Comparison of ENCODE assay signal across 16 cellular contexts in the genomic region with DNA sequence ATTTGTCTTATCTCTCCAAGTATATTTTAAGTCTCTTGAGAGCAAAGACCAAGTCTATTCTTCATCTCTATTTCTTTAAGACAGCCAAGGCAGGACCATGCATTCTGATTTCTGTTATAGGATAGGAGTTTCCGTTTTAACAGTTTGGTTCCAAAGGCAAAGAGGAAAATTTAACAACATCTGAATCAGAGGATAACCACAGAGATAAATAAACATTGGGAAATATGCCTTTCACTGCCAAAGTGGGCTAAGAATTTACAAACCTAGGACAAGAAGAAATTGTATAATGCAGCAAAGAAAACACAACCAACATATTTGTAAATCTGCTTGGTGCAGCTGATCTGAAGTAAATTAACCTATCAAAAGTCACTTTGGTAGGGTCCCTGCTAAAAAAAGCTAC. TPM values are rescaled to one million over a fixed set of nuclear protein-coding genes. Genes with fewer than 3 reads are reported as not detected.
DNase-seq lines count a peak whose midpoint lies in the region; ATAC-seq, FAIRE-seq and TF ChIP-seq lines count a peak whose summit lies in the region.
"Had no signal": no experiment of that assay in that cellular context is flagged by ENCODE, and none has a peak within 500 bp of the region (broad histone marks: within the 10 kb centered on the region; RNA-seq: fewer than 3 reads in every experiment).

No MANE protein-coding gene starts in this region.

- H3K27me3 Mint-ChIP-seq in activated CD4-positive, alpha-beta memory T cell treated with anti-CD3 and anti-CD28 coated beads for 36 hours = no peaks in the 10 kb centered on the region
- H3K27me3 Mint-ChIP-seq: brain, progenitor cell of endocrine pancreas, T-cell had no signal

- WGBS in A549 (ENCODE audit: missing lambda C conversion rate) = 2% methylated on average over 1 of the region's 1 CpG
- no CpG with 5 or more reads among the region's 1 CpG for WGBS in neuronal stem cell (ENCODE audit: extremely low coverage in 2 of 2, insufficient read length in 2 of 2, insufficient replicate concordance in 1 of 2), 2 donors

- H2BK5ac ChIP-seq in neuronal stem cell (ENCODE audit: low read length) = no peak overlapping the region

- H3K9me3 Mint-ChIP-seq in activated CD4-positive, alpha-beta memory T cell treated with anti-CD3 and anti-CD28 coated beads for 36 hours = no peaks in the 10 kb centered on the region
- H3K9me3 Mint-ChIP-seq: CD14-positive monocyte had no signal

- peaks cover 49% of the 10 kb centered on the region for H3K4me1 ChIP-seq in A549
- no peaks in the 10 kb centered on the region for H3K4me1 ChIP-seq in OCI-LY7 (ENCODE audit: insufficient read depth, low read length, poor library complexity, severe bottlenecking)
- no peaks in the 10 kb centered on the region for H3K4me1 ChIP-seq in neuronal stem cell (ENCODE audit: control insufficient read depth in 2 of 2, insufficient read depth in 1 of 2, low read depth in 1 of 2, low read length in 2 of 2)

- H3K14ac ChIP-seq in neuronal stem cell (ENCODE audit: low read length) = no peak overlapping the region

- H2AK5ac ChIP-seq in neuronal stem cell (ENCODE audit: low read depth, low read length) = no peak overlapping the region

- H3K4me2 ChIP-seq in A549 (peak overlapping the region; percentile 60), OCI-LY7 (ENCODE audit: low read length) (no peak overlapping the region), neuronal stem cell (ENCODE audit: insufficient read depth, low read length, poor library complexity, severe bottlenecking) (no peak overlapping the region)

- H3K9me2 ChIP-seq in OCI-LY7 (ENCODE audit: insufficient read depth, low read length) = no peaks in the 10 kb centered on the region

- peak; percentile 67 for FAIRE-seq in A549 (lab: Jason Lieb, UNC)

- no peak overlapping the region for H3K4ac ChIP-seq in neuronal stem cell (ENCODE audit: low read length)

- H3K79me1 ChIP-seq in neuronal stem cell (ENCODE audit: low read depth, low read length) = peaks cover 1% of the 10 kb centered on the region

- peak overlapping the region; percentile 81 for H3K27ac Mint-ChIP-seq in activated CD4-positive, alpha-beta memory T cell treated with anti-CD3 and anti-CD28 coated beads for 36 hours
- H3K27ac Mint-ChIP-seq: progenitor cell of endocrine pancreas, T-cell had no signal

- H3K4me3 ChIP-seq in A549 (no peak overlapping the region), OCI-LY7 (ENCODE audit: low read depth, low read length, poor library complexity, severe bottlenecking) (no peak overlapping the region), neuronal stem cell (ENCODE audit: low read length in 2 of 2) (no peak overlapping the region)
- H3K4me3 ChIP-seq: lung had no signal

- peak; percentile 35 to 48; a peak in 4 of 6 replicates for ATAC-seq in A549
- ATAC-seq: T-cell had no signal

- no peak overlapping the region for H4K91ac ChIP-seq in neuronal stem cell (ENCODE audit: low read depth, low read length, poor library complexity)

- H2AFZ ChIP-seq in OCI-LY7 (ENCODE audit: low read length) (no peak overlapping the region), neuronal stem cell (ENCODE audit: low read length) (no peak overlapping the region)

- BruUV-seq in OCI-LY7 (replicated peaks; lab: Mats Ljungman, UMichigan) = no TSS peak

- no peak overlapping the region for H3K23ac ChIP-seq in neuronal stem cell (ENCODE audit: low read depth, low read length, poor library complexity)

- no peaks in the 10 kb centered on the region for H3K79me2 ChIP-seq in OCI-LY7 (ENCODE audit: insufficient read depth, low read depth, low read length)

- no peak for TF ChIP-seq EP300 in A549 (IDR thresholded peaks at IDR 0.05)

- no peak overlapping the region for H3K18ac ChIP-seq in neuronal stem cell (ENCODE audit: low read length)

- H3K27me3 ChIP-seq in neuronal stem cell (ENCODE audit: control insufficient read depth in 3 of 3, insufficient read depth in 3 of 3, low read depth in 1 of 3, low read length in 3 of 3) = no peaks in the 10 kb centered on the region

- TF ChIP-seq POLR2A in A549 (IDR thresholded peaks at IDR 0.05; ENCODE audit: low read length) = no peak

- peaks cover 46% of the 10 kb centered on the region for H3K4me1 Mint-ChIP-seq in activated CD4-positive, alpha-beta memory T cell treated with anti-CD3 and anti-CD28 coated beads for 36 hours (ENCODE audit: low read depth)
- H3K4me1 Mint-ChIP-seq: brain had no signal

- H3K9me3 ChIP-seq in A549 = no peaks in the 10 kb centered on the region
- H3K9me3 ChIP-seq in OCI-LY7 (ENCODE audit: low read length) = no peaks in the 10 kb centered on the region
- H3K9me3 ChIP-seq in neuronal stem cell (replicated peaks in 1 of 2; ENCODE audit: control insufficient read depth in 2 of 2, insufficient read depth in 1 of 2, low read depth in 1 of 2, low read length in 2 of 2) = no peaks in the 10 kb centered on the region

- no peaks in the 10 kb centered on the region for H3K36me3 ChIP-seq in OCI-LY7 (ENCODE audit: insufficient read depth, low read length)
- H3K36me3 ChIP-seq in neuronal stem cell (replicated peaks in 1 of 2; ENCODE audit: control insufficient read depth in 2 of 2, insufficient read depth in 2 of 2, low read length in 2 of 2) = no peaks in the 10 kb centered on the region

- no peak overlapping the region for H3K9ac ChIP-seq in neuronal stem cell (ENCODE audit: low read depth, low read length, poor library complexity)

- no peak overlapping the region for H4K8ac ChIP-seq in neuronal stem cell (ENCODE audit: low read depth, low read length)

- H3K27ac ChIP-seq in A549 (peak overlapping the region; percentile 2 to 52; a peak in 4 of 6 replicates), OCI-LY7 (ENCODE audit: low read depth, low read length, poor library complexity, severe bottlenecking) (no peak overlapping the region), neuronal stem cell (replicated peaks; ENCODE audit: low read length) (no peak overlapping the region)
- H3K27ac ChIP-seq: HL-60 had no signal

- POLR2A ChIA-PET in A549 (lab: Yijun Ruan, JAX) = no interaction called here
- POLR2A ChIA-PET in activated CD4-positive, alpha-beta memory T cell treated with anti-CD3 and anti-CD28 coated beads for 36 hours (lab: Charles Lee) = no interaction called here
- POLR2A ChIA-PET in OCI-LY7 (lab: Charles Lee) = no interaction called here

- DNase-seq in A549 (ENCODE audit: low read depth in 1 of 2, low spot score in 1 of 2) (peak in 1 of 2 experiments; percentile 27), GM04504 (ENCODE audit: low read depth) (peak; percentile 61), fibroblast of the conjunctiva (ENCODE audit: low read depth) (peak; percentile 49), NCI-H1694 (lab: John Stamatoyannopoulos, UW) (no peak), OCI-LY7 (ENCODE audit: low spot score) (no peak), mesenteric fat pad (ENCODE audit: low spot score) (no peak), neuronal stem cell (ENCODE audit: low spot score) (no peak)
- no peak for DNase-seq in activated CD4-positive, alpha-beta memory T cell treated with anti-CD3 and anti-CD28 coated beads for 36 hours
- DNase-seq: NCI-H1436; NK-92 treated with Interleukin-12 subunit alpha and Interleukin-12 subunit beta, amount 100 ng/mL, for 24 hours; T-cell had no signal

- no peak overlapping the region for H2BK120ac ChIP-seq in neuronal stem cell (ENCODE audit: low read depth, low read length)

- TF ChIP-seq RAD21 in A549 (conservative IDR thresholded peaks at IDR 0.05 in 1 of 2, IDR thresholded peaks at IDR 0.05 in 1 of 2) = no peak

- TF ChIP-seq CTCF in A549 (IDR thresholded peaks at IDR 0.05) (no peak), OCI-LY7 (conservative IDR thresholded peaks at IDR 0.05; ENCODE audit: low read length) (no peak)

- no peak overlapping the region for H2BK12ac ChIP-seq in neuronal stem cell (ENCODE audit: low read length)

- H4K20me1 ChIP-seq in OCI-LY7 (ENCODE audit: insufficient read depth, low read length) = no peaks in the 10 kb centered on the region

- H3K4me3 Mint-ChIP-seq in activated CD4-positive, alpha-beta memory T cell treated with anti-CD3 and anti-CD28 coated beads for 36 hours = no peak overlapping the region
- H3K4me3 Mint-ChIP-seq: brain, CD14-positive monocyte, T-cell had no signal

- no peak overlapping the region for H2BK15ac ChIP-seq in neuronal stem cell (ENCODE audit: low read length)

- H3K36me3 Mint-ChIP-seq in activated CD4-positive, alpha-beta memory T cell treated with anti-CD3 and anti-CD28 coated beads for 36 hours = no peaks in the 10 kb centered on the region

- intact Hi-C loops in activated CD4-positive, alpha-beta memory T cell treated with anti-CD3 and anti-CD28 coated beads for 36 hours (cut with micrococcal nuclease) = no loop called here
- intact Hi-C loops in OCI-LY7 (cut with micrococcal nuclease; ENCODE audit: unreplicated experiment) = no loop called here

- CTCF ChIA-PET in A549 (lab: Yijun Ruan, JAX) (interaction anchor here (1.1 kb wide), 1 partner anchor 24 kb away, joined by 3 read pairs; no protein-coding TSS in a partner anchor), OCI-LY7 (lab: Charles Lee; ENCODE audit: unreplicated experiment) (no interaction called here)
- CTCF ChIA-PET in activated CD4-positive, alpha-beta memory T cell treated with anti-CD3 and anti-CD28 coated beads for 36 hours (lab: Charles Lee) = no interaction called here

TF ChIP-seq in A549, 52 proteins besides CTCF, POLR2A, EP300 and RAD21 (continues in another document):
- TF ChIP-seq, protein P1, sequence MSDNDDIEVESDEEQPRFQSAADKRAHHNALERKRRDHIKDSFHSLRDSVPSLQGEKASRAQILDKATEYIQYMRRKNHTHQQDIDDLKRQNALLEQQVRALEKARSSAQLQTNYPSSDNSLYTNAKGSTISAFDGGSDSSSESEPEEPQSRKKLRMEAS (IDR thresholded peaks at IDR 0.05) = no peak
- no peak for TF ChIP-seq KDM5A (IDR thresholded peaks at IDR 0.05)

RNA-seq across cellular contexts. Expression of a gene that starts 37.7 kb away (rescaled TPM):
- polyA plus RNA-seq in A549 (2011; rRNA removed) = 52.2 and 70.6 TPM in 2 replicates
- polyA plus RNA-seq in A549 (2012; cell fraction: cytosol; rRNA removed) = 14.0 and 14.6 TPM in 2 replicates
- polyA plus RNA-seq in A549 (2012; cell fraction: nucleus; rRNA removed) = 8.7 and 11.6 TPM in 2 replicates
- 33.5 to 35.7 TPM (median 35.4 TPM) in 3 replicates for polyA plus RNA-seq in A549 (2017; fragmentation: RNase III; extraction: RNeasy Plus Mini Kit Qiagen cat#74134 plus additional on column Dnase treatment)
- 51.7 and 54.5 TPM in 2 replicates for polyA minus RNA-seq in A549 (2011; rRNA and poly(A)+ RNA removed)
- total RNA-seq in activated CD4-positive, alpha-beta memory T cell treated with anti-CD3 and anti-CD28 coated beads for 36 hours = 10 to 100 TPM; 34.4 to 35.8 TPM
- total RNA-seq in OCI-LY7 (2014; rRNA removed; shearing (Covaris generic)) = 13.7 and 16.9 TPM in 2 replicates
- 28.0 and 28.8 TPM in 2 replicates for total RNA-seq in OCI-LY7 (2022)
- total RNA-seq in mesenteric fat pad = 69.6 TPM
- 23.3 TPM for polyA plus RNA-seq in neuronal stem cell (2013, experiment 1 of 2)
- polyA plus RNA-seq in neuronal stem cell (2013, experiment 2 of 2) = 23.5 TPM

Comparison
In these comparisons a context has a peak if more than half of its experiments do, and no peak if none do; other contexts are left out.
1. DNase-seq: peak in GM04504 (single experiment) and fibroblast of the conjunctiva (single experiment); none in activated CD4-positive, alpha-beta memory T cell treated with anti-CD3 and anti-CD28 coated beads for 36 hours (single experiment), NCI-H1694 (single experiment), OCI-LY7 (single experiment), mesenteric fat pad (single experiment) and neuronal stem cell (single experiment).
2. H3K27ac ChIP-seq: peak in A549 (2 of 2); none in OCI-LY7 (single experiment) and neuronal stem cell (single experiment).